In the genomic region with DNA sequence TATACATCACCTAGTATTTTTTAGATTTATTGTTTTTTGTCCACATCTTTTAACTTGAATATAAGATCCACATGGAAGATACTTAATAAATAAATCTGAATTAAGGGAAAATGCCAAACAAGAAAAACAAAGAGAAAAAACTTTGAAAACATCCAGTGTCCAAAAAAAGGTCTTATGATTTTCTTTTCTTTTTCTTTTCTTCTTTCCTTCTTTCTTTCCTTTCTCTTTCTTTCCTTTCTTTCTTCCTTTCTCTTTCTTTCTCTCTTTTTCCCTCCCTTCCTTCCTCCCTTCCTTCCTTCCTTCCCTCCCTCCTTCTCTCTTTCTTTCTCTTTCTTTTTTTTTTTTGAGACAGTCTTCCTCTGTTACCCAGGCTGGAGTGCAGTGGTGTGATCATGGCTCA, we compare ENCODE assay signal across 18 cellular contexts. TPM values are rescaled to one million over a fixed set of nuclear protein-coding genes. Genes with fewer than 3 reads are reported as not detected.
DNase-seq lines count a peak whose midpoint lies in the region; ATAC-seq and TF ChIP-seq lines count a peak whose summit lies in the region.
"Had no signal": no experiment of that assay in that cellular context is flagged by ENCODE, and none has a peak within 500 bp of the region (broad histone marks: within the 10 kb centered on the region; RNA-seq: fewer than 3 reads in every experiment).

No MANE protein-coding gene starts in this region.

- H3K9me3 Mint-ChIP-seq in activated T-cell treated with anti-CD3 and anti-CD28 coated beads, Interleukin-2, amount 50 U/mL, for 24 hours, result no peaks in the 10 kb centered on the region
- H3K9me3 Mint-ChIP-seq in activated naive CD8-positive, alpha-beta T cell treated with anti-CD3 and anti-CD28 coated beads, Interleukin-2, amount 10 ng/mL, durations not matched to agents 7 days and 5 days, result no peaks in the 10 kb centered on the region
- no peaks in the 10 kb centered on the region for H3K9me3 Mint-ChIP-seq in stimulated activated effector memory CD8-positive, alpha-beta T cell treated with anti-CD3 and anti-CD28 coated beads, Interleukin-12 subunit alpha, Interleukin-12 subunit beta, amount 100 ng/mL, for 72 hours

- no peaks in the 10 kb centered on the region for H3K9me3 ChIP-seq in Karpas-422 (ENCODE audit: low read length)

- peaks cover 94% of the 10 kb centered on the region for H3K79me2 ChIP-seq in Karpas-422 (ENCODE audit: low read length)

- H3K4me1 ChIP-seq in Karpas-422 (ENCODE audit: low read length) (peaks cover 100% of the 10 kb centered on the region), foreskin keratinocyte (no peaks in the 10 kb centered on the region)

- H3K4me2 ChIP-seq in Karpas-422 (ENCODE audit: low read depth, low read length, poor library complexity, severe bottlenecking), result no peak overlapping the region

- H3K27me3 ChIP-seq in Karpas-422 (ENCODE audit: low read length) (no peaks in the 10 kb centered on the region), foreskin keratinocyte (no peaks in the 10 kb centered on the region)

- peaks cover 88% of the 10 kb centered on the region for H3K4me1 Mint-ChIP-seq in activated T-cell treated with anti-CD3 and anti-CD28 coated beads, Interleukin-2, amount 50 U/mL, for 24 hours (ENCODE audit: low read depth)
- H3K4me1 Mint-ChIP-seq in activated naive CD8-positive, alpha-beta T cell treated with anti-CD3 and anti-CD28 coated beads, Interleukin-2, amount 10 ng/mL, durations not matched to agents 7 days and 5 days, result peaks cover 74% of the 10 kb centered on the region
- peaks cover 54% of the 10 kb centered on the region for H3K4me1 Mint-ChIP-seq in stimulated activated effector memory CD8-positive, alpha-beta T cell treated with anti-CD3 and anti-CD28 coated beads, Interleukin-12 subunit alpha, Interleukin-12 subunit beta, amount 100 ng/mL, for 72 hours

- no peaks in the 10 kb centered on the region for H3K27me3 Mint-ChIP-seq in activated T-cell treated with anti-CD3 and anti-CD28 coated beads, Interleukin-2, amount 50 U/mL, for 24 hours
- no peaks in the 10 kb centered on the region for H3K27me3 Mint-ChIP-seq in activated naive CD8-positive, alpha-beta T cell treated with anti-CD3 and anti-CD28 coated beads, Interleukin-2, amount 10 ng/mL, durations not matched to agents 7 days and 5 days

- H3K9me2 ChIP-seq in Karpas-422 (replicated peaks; ENCODE audit: insufficient read depth, low read length), result no peaks in the 10 kb centered on the region

- no peak for ATAC-seq in activated naive CD8-positive, alpha-beta T cell treated with anti-CD3 and anti-CD28 coated beads, Interleukin-2, amount 10 ng/mL, durations not matched to agents 7 days and 5 days (ENCODE audit: low read depth)
- no peak for ATAC-seq in stimulated activated effector memory CD8-positive, alpha-beta T cell treated with anti-CD3 and anti-CD28 coated beads, Interleukin-12 subunit alpha, Interleukin-12 subunit beta, amount 100 ng/mL, for 72 hours
- no peak for ATAC-seq in foreskin keratinocyte

- DNase-seq in activated T-cell treated with anti-CD3 and anti-CD28 coated beads, Interleukin-2, amount 50 U/mL, for 24 hours, result no peak
- no peak for DNase-seq in activated T-cell treated with anti-CD3 and anti-CD28 coated beads for 4 hours
- DNase-seq in Karpas-422, result no peak
- DNase-seq in activated naive CD8-positive, alpha-beta T cell treated with anti-CD3 and anti-CD28 coated beads, Interleukin-2, amount 10 ng/mL, durations not matched to agents 7 days and 5 days, result no peak
- no peak for DNase-seq in stimulated activated effector memory CD8-positive, alpha-beta T cell treated with anti-CD3 and anti-CD28 coated beads, Interleukin-12 subunit alpha, Interleukin-12 subunit beta, amount 100 ng/mL, for 72 hours (ENCODE audit: low spot score in 2 of 2)
- no peak for DNase-seq in HUDEP-2 (lab: John Stamatoyannopoulos, UW; ENCODE audit: unreplicated experiment in 76 of 76)
- DNase-seq in foreskin keratinocyte, result no peak
- DNase-seq in activated gamma-delta T cell (lab: John Stamatoyannopoulos, UW), result no peak
- DNase-seq: amniotic stem cell; cortex of kidney; GM23248; kidney glomerular epithelial cell; NCI-H1105 treated with DMSO at 0.1 percent for 48 hours; NCI-H2081; retina; SHP77; stimulated activated CD4-positive, alpha-beta T cell treated with anti-CD3 and anti-CD28 coated beads, Interleukin-4, amount 100 ng/mL, for 1 hour; trophoblast cell had no signal

- peak overlapping the region; percentile 79 for H3K27ac Mint-ChIP-seq in activated T-cell treated with anti-CD3 and anti-CD28 coated beads, Interleukin-2, amount 50 U/mL, for 24 hours
- peak overlapping the region; percentile 65 for H3K27ac Mint-ChIP-seq in activated naive CD8-positive, alpha-beta T cell treated with anti-CD3 and anti-CD28 coated beads, Interleukin-2, amount 10 ng/mL, durations not matched to agents 7 days and 5 days
- H3K27ac Mint-ChIP-seq in stimulated activated effector memory CD8-positive, alpha-beta T cell treated with anti-CD3 and anti-CD28 coated beads, Interleukin-12 subunit alpha, Interleukin-12 subunit beta, amount 100 ng/mL, for 72 hours, result peak overlapping the region; percentile 84

- H3K36me3 ChIP-seq in Karpas-422 (ENCODE audit: insufficient read depth, low read length), result peaks cover 67% of the 10 kb centered on the region

- peaks cover 94% of the 10 kb centered on the region for H3K36me3 Mint-ChIP-seq in activated T-cell treated with anti-CD3 and anti-CD28 coated beads, Interleukin-2, amount 50 U/mL, for 24 hours (ENCODE audit: low read depth)
- H3K36me3 Mint-ChIP-seq in activated naive CD8-positive, alpha-beta T cell treated with anti-CD3 and anti-CD28 coated beads, Interleukin-2, amount 10 ng/mL, durations not matched to agents 7 days and 5 days, result peaks cover 47% of the 10 kb centered on the region
- peaks cover 88% of the 10 kb centered on the region for H3K36me3 Mint-ChIP-seq in stimulated activated effector memory CD8-positive, alpha-beta T cell treated with anti-CD3 and anti-CD28 coated beads, Interleukin-12 subunit alpha, Interleukin-12 subunit beta, amount 100 ng/mL, for 72 hours

- H3K4me3 Mint-ChIP-seq in activated T-cell treated with anti-CD3 and anti-CD28 coated beads, Interleukin-2, amount 50 U/mL, for 24 hours, result no peak overlapping the region
- no peak overlapping the region for H3K4me3 Mint-ChIP-seq in activated naive CD8-positive, alpha-beta T cell treated with anti-CD3 and anti-CD28 coated beads, Interleukin-2, amount 10 ng/mL, durations not matched to agents 7 days and 5 days
- no peak overlapping the region for H3K4me3 Mint-ChIP-seq in stimulated activated effector memory CD8-positive, alpha-beta T cell treated with anti-CD3 and anti-CD28 coated beads, Interleukin-12 subunit alpha, Interleukin-12 subunit beta, amount 100 ng/mL, for 72 hours

- POLR2A ChIA-PET in activated naive CD8-positive, alpha-beta T cell treated with anti-CD3 and anti-CD28 coated beads, Interleukin-2, amount 10 ng/mL, durations not matched to agents 7 days and 5 days (lab: Charles Lee), result interaction anchor here (1.2 kb wide), 1 partner anchor 25 kb away, joined by 3 read pairs; no protein-coding TSS in a partner anchor

- H3K4me3 ChIP-seq in Karpas-422 (ENCODE audit: low read length), result no peak overlapping the region
- H3K4me3 ChIP-seq: GM23248 had no signal

- no peak overlapping the region for H2AFZ ChIP-seq in Karpas-422 (ENCODE audit: low read length)
- H2AFZ ChIP-seq: GM23248 had no signal

- H4K20me1 ChIP-seq in Karpas-422 (ENCODE audit: insufficient read depth, low read depth, low read length), result no peaks in the 10 kb centered on the region

- peak overlapping the region; percentile 88 for H3K27ac ChIP-seq in Karpas-422 (ENCODE audit: low read length)
- H3K27ac ChIP-seq in foreskin keratinocyte, result no peak overlapping the region
- H3K27ac ChIP-seq: GM23248 had no signal

- TF ChIP-seq CTCF in foreskin keratinocyte (conservative IDR thresholded peaks at IDR 0.05), result no peak

- H3K9ac ChIP-seq in Karpas-422 (ENCODE audit: low read length), result no peak overlapping the region
- H3K9ac ChIP-seq: GM23248 had no signal

RNA-seq across cellular contexts. Expression of a gene that starts 29.6 kb away (rescaled TPM):
- 46.8 and 62.6 TPM in 2 replicates for total RNA-seq in Karpas-422 (2014; rRNA removed; shearing (Covaris generic); ENCODE audit: low replicate concordance)
- total RNA-seq in activated naive CD8-positive, alpha-beta T cell treated with anti-CD3 and anti-CD28 coated beads, Interleukin-2, amount 10 ng/mL, durations not matched to agents 7 days and 5 days, result 100 to 1,000 TPM; 446 to 480 TPM
- 5.2 and 5.8 TPM in 2 replicates for total RNA-seq in foreskin keratinocyte
- polyA plus RNA-seq in foreskin keratinocyte, result 3.5 and 4.2 TPM in 2 replicates
